In the genomic region with DNA sequence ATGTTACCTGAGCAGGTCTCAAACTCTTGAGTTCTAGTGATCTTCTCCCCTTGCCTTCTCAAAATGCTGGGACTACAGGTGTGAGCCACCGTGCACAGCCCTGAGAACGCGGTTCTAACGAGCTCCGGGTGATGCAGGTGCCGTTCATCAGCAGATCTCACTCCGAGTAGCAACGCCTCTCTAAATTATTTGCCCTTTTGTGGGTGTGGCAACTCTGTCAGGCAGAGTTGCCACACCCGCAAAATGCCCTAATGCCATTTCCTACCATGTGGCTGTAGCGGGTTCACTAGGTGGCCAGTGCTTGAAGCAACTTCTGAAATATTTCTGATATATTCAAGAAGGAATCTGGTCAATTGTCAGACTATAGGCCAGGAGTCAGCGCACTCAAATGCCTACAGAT, we compare ENCODE assay signal across 37 cellular contexts.
"Had no signal": no experiment of that assay in that cellular context is flagged by ENCODE, and none has a peak within 500 bp of the region (broad histone marks: within the 10 kb centered on the region; RNA-seq: fewer than 3 reads in every experiment).

No MANE protein-coding gene starts in this region.

- H3K9me3 Mint-ChIP-seq: activated naive CD4-positive, alpha-beta T cell treated with anti-CD3 and anti-CD28 coated beads, Interleukin-2, amount 50 U/mL, for 24 hours had no signal

- H3K36me3 ChIP-seq: ascending aorta, breast epithelium, Peyer's patch, WERI-Rb-1 had no signal

- H3K4me3 ChIP-seq: ascending aorta, breast epithelium, MG63, Peyer's patch had no signal

- H3K9me3 ChIP-seq: ascending aorta, breast epithelium, MG63, Peyer's patch had no signal

- H3K4me1 ChIP-seq: ascending aorta, breast epithelium, Peyer's patch had no signal

- ATAC-seq: activated CD8-positive, alpha-beta memory T cell treated with anti-CD3 and anti-CD28 coated beads, Interleukin-2, amount 10 ng/mL, durations not matched to agents 7 days and 5 days; PC-3; SK-N-SH treated with all-trans-retinoic acid at 6 μM for 48 hours had no signal

- H3K27ac Mint-ChIP-seq: activated CD4-positive, alpha-beta memory T cell treated with anti-CD3 and anti-CD28 coated beads, Interleukin-2, amount 10 ng/mL, durations not matched to agents 7 days and 5 days; activated CD8-positive, alpha-beta memory T cell treated with anti-CD3 and anti-CD28 coated beads, Interleukin-2, amount 10 ng/mL, durations not matched to agents 7 days and 5 days; activated naive CD4-positive, alpha-beta T cell treated with anti-CD3 and anti-CD28 coated beads, Interleukin-2, amount 50 U/mL, for 24 hours; activated naive CD8-positive, alpha-beta T cell treated with anti-CD3 and anti-CD28 coated beads, Interleukin-2, amount 10 ng/mL, durations not matched to agents 7 days and 5 days had no signal

- H3K4me3 Mint-ChIP-seq: activated CD4-positive, alpha-beta memory T cell treated with anti-CD3 and anti-CD28 coated beads, Interleukin-2, amount 10 ng/mL, durations not matched to agents 7 days and 5 days; activated CD8-positive, alpha-beta memory T cell treated with anti-CD3 and anti-CD28 coated beads, Interleukin-2, amount 10 ng/mL, durations not matched to agents 7 days and 5 days; activated naive CD4-positive, alpha-beta T cell treated with anti-CD3 and anti-CD28 coated beads, Interleukin-2, amount 50 U/mL, for 24 hours; activated naive CD8-positive, alpha-beta T cell treated with anti-CD3 and anti-CD28 coated beads, Interleukin-2, amount 10 ng/mL, durations not matched to agents 7 days and 5 days had no signal

- H3K4me1 Mint-ChIP-seq: activated CD4-positive, alpha-beta memory T cell treated with anti-CD3 and anti-CD28 coated beads, Interleukin-2, amount 10 ng/mL, durations not matched to agents 7 days and 5 days; activated CD8-positive, alpha-beta memory T cell treated with anti-CD3 and anti-CD28 coated beads, Interleukin-2, amount 10 ng/mL, durations not matched to agents 7 days and 5 days had no signal

- H3K27me3 Mint-ChIP-seq: activated CD4-positive, alpha-beta memory T cell treated with anti-CD3 and anti-CD28 coated beads, Interleukin-2, amount 10 ng/mL, durations not matched to agents 7 days and 5 days; activated CD8-positive, alpha-beta memory T cell treated with anti-CD3 and anti-CD28 coated beads, Interleukin-2, amount 10 ng/mL, durations not matched to agents 7 days and 5 days; activated naive CD4-positive, alpha-beta T cell treated with anti-CD3 and anti-CD28 coated beads, Interleukin-2, amount 50 U/mL, for 24 hours; activated naive CD8-positive, alpha-beta T cell treated with anti-CD3 and anti-CD28 coated beads, Interleukin-2, amount 10 ng/mL, durations not matched to agents 7 days and 5 days had no signal

- H3K27me3 ChIP-seq: ascending aorta, breast epithelium, MG63, Peyer's patch had no signal

- DNase-seq: activated CD4-positive, alpha-beta memory T cell treated with anti-CD3 and anti-CD28 coated beads, Interleukin-2, amount 10 ng/mL, durations not matched to agents 7 days and 5 days; activated CD4-positive, alpha-beta T cell treated with anti-CD3 and anti-CD28 coated beads for 1 hour; activated CD4-positive, alpha-beta T cell treated with anti-CD3 and anti-CD28 coated beads for 48 hours; activated CD4-positive, CD25-positive, alpha-beta regulatory T cell; activated CD8-positive, alpha-beta memory T cell treated with anti-CD3 and anti-CD28 coated beads for 24 hours; activated CD8-positive, alpha-beta memory T cell treated with anti-CD3 and anti-CD28 coated beads, Interleukin-2, amount 10 ng/mL, durations not matched to agents 7 days and 5 days; activated gamma-delta T cell; activated naive CD4-positive, alpha-beta T cell treated with Interleukin-2 at 50 U/mL for 16 hours; activated naive CD8-positive, alpha-beta T cell treated with anti-CD3 and anti-CD28 coated beads, Interleukin-2, amount 10 ng/mL, durations not matched to agents 7 days and 5 days; activated T-cell treated with anti-CD3 and anti-CD28 coated beads, Interleukin-2, amount 50 U/mL, for 48 hours; amygdala; cerebellar nuclear complex; Kasumi-1; KG1; MG63; NCI-H1092; NCI-H1436 treated with DMSO at 0.1 percent for 48 hours; NCI-H1694 treated with DMSO at 0.1 percent for 48 hours; NCI-H2029 treated with DMSO at 0.1 percent for 48 hours; NCI-H2107; NCI-H2171 treated with DMSO at 0.1 percent for 48 hours; NCI-H2227 treated with DMSO at 0.1 percent for 48 hours; NCI-H446; NCI-H510A treated with DMSO at 0.1 percent for 48 hours; NCI-H526 treated with DMSO at 0.1 percent for 48 hours; NK-92 treated with Interleukin-12 subunit alpha and Interleukin-12 subunit beta, amount 100 ng/mL, for 24 hours; PC-3; RPMI8226; SIG-M5; T-helper 1 cell; T1000; WERI-Rb-1 had no signal

- H3K27ac ChIP-seq: ascending aorta, breast epithelium, Peyer's patch, WERI-Rb-1 had no signal
